Comparison of ENCODE assay signal across 28 cellular contexts in genomic region chr4:125461676-125462363, GRCh38.
DNase-seq lines count a peak whose midpoint lies in the region; ATAC-seq, FAIRE-seq and TF ChIP-seq lines count a peak whose summit lies in the region.
"Had no signal": no experiment of that assay in that cellular context is flagged by ENCODE, and none has a peak within 500 bp of the region (broad histone marks: within the 10 kb centered on the region; RNA-seq: fewer than 3 reads in every experiment).

No MANE protein-coding gene starts in this region.

- H3K9ac ChIP-seq in BLaER1 (no peak overlapping the region), HUES6 (ENCODE audit: low read length) (no peak overlapping the region), endodermal cell (ENCODE audit: extremely low read depth, low read length, poor library complexity, severe bottlenecking) (no peak overlapping the region)
- H3K9ac ChIP-seq: SK-N-SH had no signal

- H3K4me3 Mint-ChIP-seq in WTC11 (no peak overlapping the region), natural killer cell (peak overlapping the region; percentile 73), endodermal cell (no peak overlapping the region), CD14-positive monocyte (no peak overlapping the region)
- H3K4me3 Mint-ChIP-seq: CD8-positive, alpha-beta T cell; HFFc6 had no signal

- WGBS in endodermal cell (ENCODE audit: insufficient coverage in 1 of 2, insufficient read length in 1 of 2), 2 experiments, result 91 to 94% methylated on average over 2 to 3 of the region's 3 CpGs

- intact Hi-C loops in natural killer cell (cut with micrococcal nuclease), result loop anchor here (10.0 kb wide), 1 partner anchor 147 kb away; the partner anchor contains the start of gene FAT4
- intact Hi-C loops in CD14-positive monocyte (cut with micrococcal nuclease), result no loop called here

- peak overlapping the region; percentile 27 for H3K4me2 ChIP-seq in BLaER1
- H3K4me2 ChIP-seq: SK-N-SH had no signal

- H3K27me3 ChIP-seq in BLaER1, result no peaks in the 10 kb centered on the region
- no peaks in the 10 kb centered on the region for H3K27me3 ChIP-seq in HUES6 (ENCODE audit: control insufficient read depth, insufficient read depth, low read length)
- no peaks in the 10 kb centered on the region for H3K27me3 ChIP-seq in endodermal cell (ENCODE audit: control insufficient read depth, insufficient read depth, low read length, poor library complexity, severe bottlenecking)

- H3K36me3 ChIP-seq in BLaER1 (no peaks in the 10 kb centered on the region), HUES6 (ENCODE audit: control insufficient read depth, insufficient read depth, low read length) (no peaks in the 10 kb centered on the region), endodermal cell (ENCODE audit: control insufficient read depth, insufficient read depth, low read length) (no peaks in the 10 kb centered on the region)

- DNase-seq in WTC11 (ENCODE audit: low spot score) (no peak), natural killer cell (no peak), endodermal cell (no peak), CD14-positive monocyte (ENCODE audit: low spot score) (no peak), NCI-H2107 (lab: John Stamatoyannopoulos, UW) (no peak), GM19239 (ENCODE audit: insufficient read length, low spot score) (no peak)
- DNase-seq: 8988T; C1 segment of cervical spinal cord; Caco-2; CD8-positive, alpha-beta T cell; EL; GDM1; HFFc6; NCI-H1092 treated with DMSO at 0.1 percent for 48 hours; NCI-H1436; NCI-H187; NCI-H2081 treated with DMSO at 0.1 percent for 48 hours; NCI-H2171 treated with DMSO at 0.1 percent for 48 hours; NCI-H345; NCI-H510A treated with DMSO at 0.1 percent for 48 hours; NCI-H748 treated with DMSO at 0.1 percent for 48 hours; SIG-M5; SK-N-SH had no signal

- H3K27ac ChIP-seq in BLaER1 (no peak overlapping the region), HUES6 (ENCODE audit: low read depth, low read length) (peak overlapping the region; percentile 22; the same call in 1 of the 2 replicates), endodermal cell (ENCODE audit: low read depth, low read length) (no peak overlapping the region)

- H3K4me1 ChIP-seq in BLaER1 (peaks cover 16% of the 10 kb centered on the region), HUES6 (ENCODE audit: control insufficient read depth, insufficient read depth, low read length) (peaks cover 18% of the 10 kb centered on the region), endodermal cell (ENCODE audit: control insufficient read depth, insufficient read depth, low read length) (no peaks in the 10 kb centered on the region)
- H3K4me1 ChIP-seq: Caco-2 had no signal

- CTCF ChIA-PET in WTC11 (lab: Charles Lee), result no interaction called here

- peaks cover 4% of the 10 kb centered on the region; the same call in 1 of the 2 replicates for H3K36me3 Mint-ChIP-seq in WTC11
- no peaks in the 10 kb centered on the region for H3K36me3 Mint-ChIP-seq in natural killer cell
- no peaks in the 10 kb centered on the region for H3K36me3 Mint-ChIP-seq in endodermal cell (ENCODE audit: low read depth)
- H3K36me3 Mint-ChIP-seq in CD14-positive monocyte, result no peaks in the 10 kb centered on the region
- H3K36me3 Mint-ChIP-seq: CD8-positive, alpha-beta T cell had no signal

- H3K27me3 Mint-ChIP-seq in WTC11 (ENCODE audit: low read depth) (no peaks in the 10 kb centered on the region), natural killer cell (ENCODE audit: low read depth in 2 of 2) (no peaks in the 10 kb centered on the region), endodermal cell (ENCODE audit: insufficient read depth) (no peaks in the 10 kb centered on the region), CD14-positive monocyte (ENCODE audit: low read depth in 3 of 3) (no peaks in the 10 kb centered on the region)

- H3K9me3 ChIP-seq in BLaER1 (no peaks in the 10 kb centered on the region), HUES6 (ENCODE audit: control insufficient read depth, insufficient read depth, low read depth, low read length) (peaks cover 3% of the 10 kb centered on the region; the same call in 1 of the 2 replicates), endodermal cell (ENCODE audit: control insufficient read depth, low read length) (no peaks in the 10 kb centered on the region)
- H3K9me3 ChIP-seq: Caco-2, SK-N-SH had no signal

- ATAC-seq in WTC11 (no peak), natural killer cell (peak; percentile 61 to 87 (median 79))
- ATAC-seq: CD8-positive, alpha-beta T cell had no signal

- H3K4me3 ChIP-seq in BLaER1 (no peak overlapping the region), HUES6 (ENCODE audit: low read depth, low read length) (no peak overlapping the region), endodermal cell (ENCODE audit: low read length) (no peak overlapping the region)

- TF ChIP-seq CTCF in WTC11 (IDR thresholded peaks at IDR 0.05) (no peak), natural killer cell (IDR thresholded peaks at IDR 0.05) (no peak), endodermal cell (conservative IDR thresholded peaks at IDR 0.05) (no peak), CD14-positive monocyte (IDR thresholded peaks at IDR 0.05) (no peak)

- FAIRE-seq in GM19239 (lab: Jason Lieb, UNC), result no peak
- FAIRE-seq: GM12891, H54, RCC 7860 had no signal

- H4K20me1 ChIP-seq in BLaER1, result no peaks in the 10 kb centered on the region

- H3K4me1 Mint-ChIP-seq in WTC11 (peaks cover 22% of the 10 kb centered on the region), natural killer cell (peaks cover 23 to 26% of the 10 kb centered on the region in 2 donors), endodermal cell (peaks cover 10% of the 10 kb centered on the region), CD14-positive monocyte (no peaks in the 10 kb centered on the region)

- H3K27ac Mint-ChIP-seq in WTC11 (peak overlapping the region; percentile 60), natural killer cell (peak overlapping the region; percentile 82 to 86), endodermal cell (no peak overlapping the region), CD14-positive monocyte (no peak overlapping the region)
- H3K27ac Mint-ChIP-seq: CD8-positive, alpha-beta T cell; HFFc6 had no signal

- peaks cover 5% of the 10 kb centered on the region for H3K9me3 Mint-ChIP-seq in WTC11
- H3K9me3 Mint-ChIP-seq in natural killer cell, result peaks cover 0 to 2% of the 10 kb centered on the region in 2 donors
- peaks cover 5% of the 10 kb centered on the region for H3K9me3 Mint-ChIP-seq in endodermal cell
- H3K9me3 Mint-ChIP-seq in CD14-positive monocyte, result peaks cover 0 to 3% (median 0%) of the 10 kb centered on the region in 7 donors
- H3K9me3 Mint-ChIP-seq: HFFc6 had no signal

- POLR2A ChIA-PET in WTC11 (lab: Charles Lee), result no interaction called here

TF ChIP-seq in WTC11, 78 proteins besides CTCF, POLR2A, EP300 and RAD21:
- TF ChIP-seq ERG (CRISPR knock-in tag; IDR thresholded peaks at IDR 0.05) (no peak), TEAD4 (CRISPR knock-in tag; IDR thresholded peaks at IDR 0.05) (no peak), RELA (CRISPR knock-in tag; IDR thresholded peaks at IDR 0.05; ENCODE audit: borderline replicate concordance) (no peak), PRRX2 (CRISPR knock-in tag; IDR thresholded peaks at IDR 0.05) (no peak), ZNF416 (CRISPR knock-in tag; IDR thresholded peaks at IDR 0.05) (no peak)

Comparison
In these comparisons a context has a peak if more than half of its experiments do, and no peak if none do; other contexts are left out.
1. H3K27ac Mint-ChIP-seq: peak in WTC11 (single experiment) and natural killer cell (2 of 2); none in endodermal cell (single experiment) and CD14-positive monocyte (0 of 7).